In genomic region chr9:20559236-20559896, GRCh38 we compare ENCODE assay signal across 15 cellular contexts.
A peak's percentile ranks its signal among the peaks of the same experiment; 100 is the strongest.
DNase-seq lines count a peak whose midpoint lies in the region; ATAC-seq, FAIRE-seq and TF ChIP-seq lines count a peak whose summit lies in the region.
"Had no signal": no experiment of that assay in that cellular context is flagged by ENCODE, and none has a peak within 500 bp of the region (broad histone marks: within the 10 kb centered on the region; RNA-seq: fewer than 3 reads in every experiment).

No MANE protein-coding gene starts in this region.

- H3K36me3 ChIP-seq in colonic mucosa = no peaks in the 10 kb centered on the region
- H3K36me3 ChIP-seq: HAP-1, neutrophil, tibial nerve had no signal

- DNase-seq in GM12891 (ENCODE audit: insufficient read length, low spot score) (no peak), M059J (ENCODE audit: low read depth) (peak; percentile 56), colonic mucosa (peak; percentile 47), omental fat pad (ENCODE audit: low spot score) (no peak), amygdala (lab: John Stamatoyannopoulos, UW) (no peak), GM03348 (ENCODE audit: low spot score) (no peak)
- DNase-seq: effector memory CD4-positive, alpha-beta T cell; NCI-H1105 treated with DMSO at 0.1 percent for 48 hours; NCI-H345 had no signal

- H3K27me3 ChIP-seq in colonic mucosa = no peaks in the 10 kb centered on the region
- H3K27me3 ChIP-seq: neutrophil, tibial nerve had no signal

- H3K9me3 ChIP-seq in colonic mucosa = no peaks in the 10 kb centered on the region
- H3K9me3 ChIP-seq: HAP-1, neutrophil, tibial nerve had no signal

- peak; percentile 50 for FAIRE-seq in GM12891 (lab: Jason Lieb, UNC)

- ATAC-seq in omental fat pad (ENCODE audit: low FRiP score) (peak; percentile 82), HG02870 (IDR thresholded peaks at IDR 0.05; ENCODE audit: unreplicated experiment) (no peak), GM18517 (IDR thresholded peaks at IDR 0.05; ENCODE audit: unreplicated experiment) (no peak)

- H3K27ac ChIP-seq in colonic mucosa = peak overlapping the region; percentile 32
- H3K27ac ChIP-seq: KMS-11, neutrophil, tibial nerve had no signal

- intact Hi-C loops in colonic mucosa (cut with DNase I) = no loop called here

- no peak for TF ChIP-seq CTCF in colonic mucosa (IDR thresholded peaks at IDR 0.05)
- no peak for TF ChIP-seq CTCF in omental fat pad (IDR thresholded peaks at IDR 0.05)

- H3K4me1 ChIP-seq in colonic mucosa = peaks cover 22% of the 10 kb centered on the region
- H3K4me1 ChIP-seq: HAP-1 had no signal

- H3K9ac ChIP-seq in colonic mucosa (ENCODE audit: low read depth in 2 of 2, low read length in 2 of 2) = no peak overlapping the region
- H3K9ac ChIP-seq: KMS-11 had no signal

- H3K4me3 ChIP-seq in colonic mucosa = no peak overlapping the region
- H3K4me3 ChIP-seq: HAP-1, tibial nerve had no signal

- TF ChIP-seq POLR2A in GM12891 (IDR thresholded peaks at IDR 0.05; ENCODE audit: low read depth, low read length) = no peak

TF ChIP-seq in GM12891, 5 proteins besides CTCF, POLR2A, EP300 and RAD21:
- no peak for TF ChIP-seq SPI1 (IDR thresholded peaks at IDR 0.05; ENCODE audit: low read depth, low read length)

Comparison
In these comparisons a context has a peak if more than half of its experiments do, and no peak if none do; other contexts are left out.
1. DNase-seq: peak in M059J (single experiment) and colonic mucosa (single experiment); none in GM12891 (single experiment), omental fat pad (single experiment), amygdala (0 of 56) and GM03348 (single experiment).